ENCODE assay signal across 8 cellular contexts in the genomic region with DNA sequence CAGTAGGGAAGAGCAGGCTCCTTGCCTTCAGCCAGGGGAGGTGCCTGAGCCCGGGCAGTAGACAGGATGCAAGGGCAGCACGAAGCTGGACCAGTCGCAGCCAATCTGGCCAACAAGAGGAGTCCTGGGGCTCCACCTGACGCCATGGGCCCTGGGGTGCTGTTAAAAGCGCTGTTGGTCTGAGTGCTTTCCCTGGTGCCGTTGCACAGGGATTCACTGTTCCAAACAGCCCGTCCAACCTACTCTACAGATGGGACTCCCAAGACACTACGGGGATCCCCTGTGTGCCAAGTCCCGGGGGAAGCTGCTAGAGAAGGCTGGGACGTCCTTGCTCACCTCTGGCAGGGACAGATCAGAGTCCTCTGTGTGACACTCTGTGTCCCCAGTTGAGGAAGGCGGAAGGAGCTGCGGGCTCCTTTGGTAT. TPM values are rescaled to one million over a fixed set of nuclear protein-coding genes. Genes with fewer than 3 reads are reported as not detected.
DNase-seq lines count a peak whose midpoint lies in the region; ATAC-seq and TF ChIP-seq lines count a peak whose summit lies in the region.

No MANE protein-coding gene starts in this region.

- H3F3A ChIP-seq in Loucy (ENCODE audit: low read depth) (no peaks in the 10 kb centered on the region; the same call in 1 of the 2 replicates), neural progenitor cell (ENCODE audit: low read depth) (peaks cover 9% of the 10 kb centered on the region)

- H2AFZ ChIP-seq in Loucy (ENCODE audit: low read length): peak overlapping the region; percentile 92
- H2AFZ ChIP-seq in neural progenitor cell (replicated peaks): peak overlapping the region; percentile 92

- H3K4me2 ChIP-seq in Loucy (ENCODE audit: low read depth, low read length, poor library complexity, severe bottlenecking): peak overlapping the region; percentile 82
- H3K4me2 ChIP-seq in neural progenitor cell: peak overlapping the region; percentile 85

- intact Hi-C loops in CD4-positive, alpha-beta memory T cell (cut with micrococcal nuclease): no loop called here

- H3K4me3 ChIP-seq in CD4-positive, alpha-beta memory T cell (ENCODE audit: low read length in 2 of 2): peak overlapping the region; percentile 24 to 69
- H3K4me3 ChIP-seq in Loucy (ENCODE audit: low read length, poor library complexity, severe bottlenecking): peak overlapping the region; percentile 89
- H3K4me3 ChIP-seq in endodermal cell (ENCODE audit: low read length): peak overlapping the region; percentile 82
- peak overlapping the region; percentile 62 for H3K4me3 ChIP-seq in neural progenitor cell

- CTCF ChIA-PET in CD4-positive, alpha-beta memory T cell (lab: Charles Lee; ENCODE audit: partially characterized antibody): no interaction called here

- POLR2A ChIA-PET in CD4-positive, alpha-beta memory T cell (lab: Charles Lee; ENCODE audit: partially characterized antibody): interaction anchor here (0.9 to 2.5 kb wide), 4 partner anchors 9 to 71 kb away, joined by 3 to 8 read pairs (median 3); a partner anchor contains a TSS

- H3K9ac ChIP-seq in Loucy (ENCODE audit: low read depth, low read length, poor library complexity, severe bottlenecking) (peak overlapping the region; percentile 78), endodermal cell (ENCODE audit: extremely low read depth, low read length, poor library complexity, severe bottlenecking) (peak overlapping the region; percentile 41), neural progenitor cell (no peak overlapping the region)

- H3K79me2 ChIP-seq in Loucy (ENCODE audit: insufficient read depth, low read length) (peaks cover 23% of the 10 kb centered on the region; the same call in 1 of the 2 replicates), neural progenitor cell (ENCODE audit: low read depth) (no peaks in the 10 kb centered on the region)

- peak overlapping the region; percentile 82 to 90 (median 88) for H3K4me3 Mint-ChIP-seq in CD4-positive, alpha-beta memory T cell
- H3K4me3 Mint-ChIP-seq in endodermal cell (peak overlapping the region; percentile 69), neural progenitor cell (peak overlapping the region; percentile 84)

- no peaks in the 10 kb centered on the region for H3K27me3 Mint-ChIP-seq in CD4-positive, alpha-beta memory T cell
- H3K27me3 Mint-ChIP-seq in endodermal cell (ENCODE audit: insufficient read depth): peaks cover 27% of the 10 kb centered on the region
- H3K27me3 Mint-ChIP-seq in neural progenitor cell (ENCODE audit: insufficient read depth, low read depth): peaks cover 10% of the 10 kb centered on the region

- no peaks in the 10 kb centered on the region for H3K9me3 Mint-ChIP-seq in CD4-positive, alpha-beta memory T cell
- H3K9me3 Mint-ChIP-seq in endodermal cell: peaks cover 2% of the 10 kb centered on the region
- H3K9me3 Mint-ChIP-seq in neural progenitor cell: no peaks in the 10 kb centered on the region

- H3K36me3 Mint-ChIP-seq in CD4-positive, alpha-beta memory T cell: peaks cover 2% of the 10 kb centered on the region in 2 donors
- no peaks in the 10 kb centered on the region for H3K36me3 Mint-ChIP-seq in endodermal cell (ENCODE audit: low read depth)
- no peaks in the 10 kb centered on the region for H3K36me3 Mint-ChIP-seq in neural progenitor cell

- no peaks in the 10 kb centered on the region for H4K20me1 ChIP-seq in Loucy (ENCODE audit: insufficient read depth, low read length, poor library complexity, severe bottlenecking)
- peaks cover 5% of the 10 kb centered on the region for H4K20me1 ChIP-seq in neural progenitor cell (ENCODE audit: low read depth)

- H3K27me3 ChIP-seq in CD4-positive, alpha-beta memory T cell (ENCODE audit: insufficient read depth, low read length): no peaks in the 10 kb centered on the region
- no peaks in the 10 kb centered on the region for H3K27me3 ChIP-seq in Loucy (ENCODE audit: insufficient read depth, low read length, poor library complexity, severe bottlenecking)
- peaks cover 8% of the 10 kb centered on the region for H3K27me3 ChIP-seq in endodermal cell (ENCODE audit: control insufficient read depth, insufficient read depth, low read length, poor library complexity, severe bottlenecking)
- peaks cover 51% of the 10 kb centered on the region for H3K27me3 ChIP-seq in neural progenitor cell

- peak overlapping the region; percentile 63 for H3K27ac ChIP-seq in CD4-positive, alpha-beta memory T cell (ENCODE audit: low read depth, low read length)
- H3K27ac ChIP-seq in endodermal cell (ENCODE audit: low read depth, low read length): no peak overlapping the region
- H3K27ac ChIP-seq in neural progenitor cell: no peak overlapping the region

- 62 to 64% methylated on average over 10 to 12 of the region's 12 CpGs for WGBS in endodermal cell (ENCODE audit: insufficient coverage in 1 of 2, insufficient read length in 1 of 2), 2 experiments

- no peaks in the 10 kb centered on the region for H3K9me2 ChIP-seq in Loucy (replicated peaks; ENCODE audit: low read depth, low read length)

- ATAC-seq in GM21526 (IDR thresholded peaks at IDR 0.05; ENCODE audit: low FRiP score, unreplicated experiment) (peak; percentile 9), GM18861 (IDR thresholded peaks at IDR 0.05; ENCODE audit: unreplicated experiment) (no peak)

- peaks cover 8 to 39% (median 21%) of the 10 kb centered on the region in 4 donors for H3K4me1 Mint-ChIP-seq in CD4-positive, alpha-beta memory T cell
- H3K4me1 Mint-ChIP-seq in endodermal cell (peaks cover 18% of the 10 kb centered on the region), neural progenitor cell (peaks cover 4% of the 10 kb centered on the region)

- peak overlapping the region; percentile 81 to 95 (median 85) for H3K27ac Mint-ChIP-seq in CD4-positive, alpha-beta memory T cell
- peak overlapping the region; percentile 30 for H3K27ac Mint-ChIP-seq in endodermal cell
- no peak overlapping the region for H3K27ac Mint-ChIP-seq in neural progenitor cell

- H3K4me1 ChIP-seq in CD4-positive, alpha-beta memory T cell (ENCODE audit: insufficient read depth, low read length): peaks cover 36% of the 10 kb centered on the region
- H3K4me1 ChIP-seq in Loucy (ENCODE audit: insufficient read depth, low read length, poor library complexity, severe bottlenecking) (peaks cover 22% of the 10 kb centered on the region), endodermal cell (ENCODE audit: control insufficient read depth, insufficient read depth, low read length) (peaks cover 9% of the 10 kb centered on the region), neural progenitor cell (peaks cover 3% of the 10 kb centered on the region)

- DNase-seq in CD4-positive, alpha-beta memory T cell: peak in 2 of 5 donors; percentile 18 to 44
- DNase-seq in endodermal cell (no peak), neural progenitor cell (ENCODE audit: low spot score) (no peak), Ammon's horn (ENCODE audit: low spot score) (no peak)
- DNase-seq in central memory CD4-positive, alpha-beta T cell: no peak

- no peak for TF ChIP-seq CTCF in Loucy (conservative IDR thresholded peaks at IDR 0.05; ENCODE audit: low read length)
- no peak for TF ChIP-seq CTCF in endodermal cell (conservative IDR thresholded peaks at IDR 0.05)
- TF ChIP-seq CTCF in neural progenitor cell (IDR thresholded peaks at IDR 0.05): no peak

- H3K9me3 ChIP-seq in CD4-positive, alpha-beta memory T cell (ENCODE audit: control insufficient read depth in 1 of 2, low read length in 2 of 2): no peaks in the 10 kb centered on the region
- H3K9me3 ChIP-seq in Loucy (ENCODE audit: insufficient read depth, low read depth, low read length): no peaks in the 10 kb centered on the region
- H3K9me3 ChIP-seq in endodermal cell (ENCODE audit: control insufficient read depth, low read length): no peaks in the 10 kb centered on the region
- no peaks in the 10 kb centered on the region for H3K9me3 ChIP-seq in neural progenitor cell (ENCODE audit: low read depth)

- H3K36me3 ChIP-seq in CD4-positive, alpha-beta memory T cell (ENCODE audit: insufficient read depth, low read length): no peaks in the 10 kb centered on the region
- no peaks in the 10 kb centered on the region for H3K36me3 ChIP-seq in Loucy (ENCODE audit: insufficient read depth, low read length)
- no peaks in the 10 kb centered on the region for H3K36me3 ChIP-seq in endodermal cell (ENCODE audit: control insufficient read depth, insufficient read depth, low read length)
- H3K36me3 ChIP-seq in neural progenitor cell: no peaks in the 10 kb centered on the region

RNA-seq across cellular contexts. Expression of a gene that starts 0.6 kb away (rescaled TPM):
- 10 to 100 TPM; 32.8 to 35.6 TPM for total RNA-seq in CD4-positive, alpha-beta memory T cell
- polyA plus RNA-seq in CD4-positive, alpha-beta memory T cell: 100 to 1,000 TPM; 150 to 152 TPM
- total RNA-seq in endodermal cell: 100 to 1,000 TPM in 1 of 2 donors, 10 to 100 TPM in 1; 61.9 to 101 TPM
- polyA plus RNA-seq in endodermal cell (2013, experiment 1 of 2): 24.6 TPM
- polyA plus RNA-seq in endodermal cell (2013, experiment 2 of 2): 21.8 TPM
- total RNA-seq in neural progenitor cell (ENCODE audit: low replicate concordance): 3.5 and 9.0 TPM in 2 replicates
